In genomic region chr20:266604-267562, GRCh38 we compare ENCODE assay signal across 1 cellular context.
TF ChIP-seq lines count a peak whose summit lies in the region.

No MANE protein-coding gene starts in this region.

TF ChIP-seq in HepG2, 621 proteins besides CTCF, POLR2A, EP300 and RAD21 (continued from another document and continues in another):
- TF ChIP-seq GABPA (IDR thresholded peaks at IDR 0.05; ENCODE audit: low read depth, low read length), result no peak
- no peak for TF ChIP-seq GABPA (CRISPR knock-in tag; IDR thresholded peaks at IDR 0.05; ENCODE audit: low read depth)
- no peak; the same call in none of the 2 replicates for TF ChIP-seq ZNF619 (CRISPR knock-in tag; IDR thresholded peaks at IDR 0.05)
- TF ChIP-seq RNF2 (conservative IDR thresholded peaks at IDR 0.05; ENCODE audit: low read depth), result peak; percentile 98
- TF ChIP-seq KLF6 (CRISPR knock-in tag; IDR thresholded peaks at IDR 0.05), result peak; percentile 64; the same call in 1 of the 2 replicates
- no peak; the same call in 1 of the 2 replicates for TF ChIP-seq ZNF138 (CRISPR knock-in tag; IDR thresholded peaks at IDR 0.05; ENCODE audit: low read depth)
- no peak for TF ChIP-seq ZNF513 (CRISPR knock-in tag; conservative IDR thresholded peaks at IDR 0.05)
- peak; percentile 79; the same call in 1 of the 2 replicates for TF ChIP-seq MAZ (IDR thresholded peaks at IDR 0.05; ENCODE audit: borderline replicate concordance, low read depth, low read length)
- peak; percentile 98 for TF ChIP-seq MAZ (CRISPR knock-in tag; IDR thresholded peaks at IDR 0.05; ENCODE audit: low read depth)
- TF ChIP-seq NONO (IDR thresholded peaks at IDR 0.05), result no peak
- TF ChIP-seq NONO (CRISPR knock-in tag; conservative IDR thresholded peaks at IDR 0.05), result peak; percentile 97
- peak; percentile 96; the same call in 1 of the 2 replicates for TF ChIP-seq RARG (CRISPR knock-in tag; IDR thresholded peaks at IDR 0.05; ENCODE audit: low read depth)
- TF ChIP-seq CBFB (CRISPR knock-in tag; IDR thresholded peaks at IDR 0.05), result peak; percentile 80
- peak; percentile 80; the same call in 1 of the 2 replicates for TF ChIP-seq NKX3-1 (CRISPR knock-in tag; IDR thresholded peaks at IDR 0.05)
- no peak for TF ChIP-seq SRSF4 (IDR thresholded peaks at IDR 0.05; ENCODE audit: low read depth, low read length, poor library complexity, severe bottlenecking)
- peak; percentile 64; the same call in 1 of the 2 replicates for TF ChIP-seq SIN3A (IDR thresholded peaks at IDR 0.05; ENCODE audit: borderline replicate concordance, low read depth, low read length)
- TF ChIP-seq ZSCAN30 (CRISPR knock-in tag; IDR thresholded peaks at IDR 0.05), result no peak
- peak; percentile 89 for TF ChIP-seq BRD4 (CRISPR knock-in tag; IDR thresholded peaks at IDR 0.05)
- TF ChIP-seq ZNF839 (CRISPR knock-in tag; IDR thresholded peaks at IDR 0.05; ENCODE audit: borderline replicate concordance), result peak; percentile 96
- TF ChIP-seq ONECUT2 (CRISPR knock-in tag; IDR thresholded peaks at IDR 0.05), result peak; percentile 78
- peak; percentile 73 for TF ChIP-seq TAF1 (CRISPR knock-in tag; IDR thresholded peaks at IDR 0.05)
- TF ChIP-seq ZFY (CRISPR knock-in tag; IDR thresholded peaks at IDR 0.05), result peak; percentile 89
- TF ChIP-seq ZNF687 (CRISPR knock-in tag; IDR thresholded peaks at IDR 0.05), result peak; percentile 99
- peak; percentile 91 for TF ChIP-seq JUN (CRISPR knock-in tag; IDR thresholded peaks at IDR 0.05)
- peak; percentile 52; the same call in 1 of the 2 replicates for TF ChIP-seq ZNF484 (CRISPR knock-in tag; IDR thresholded peaks at IDR 0.05; ENCODE audit: borderline replicate concordance, low read depth)
- no peak for TF ChIP-seq TFAP4 (IDR thresholded peaks at IDR 0.05; ENCODE audit: borderline replicate concordance, low read depth)
- peak; percentile 95; the same call in 1 of the 2 replicates for TF ChIP-seq ZNF253 (CRISPR knock-in tag; IDR thresholded peaks at IDR 0.05; ENCODE audit: borderline replicate concordance)
- no peak for TF ChIP-seq ZNF75D (CRISPR knock-in tag; IDR thresholded peaks at IDR 0.05; ENCODE audit: borderline replicate concordance)
- peak; percentile 63; the same call in 1 of the 2 replicates for TF ChIP-seq PBX2 (CRISPR knock-in tag; IDR thresholded peaks at IDR 0.05)
- peak; percentile 99 for TF ChIP-seq ZNF441 (CRISPR knock-in tag; IDR thresholded peaks at IDR 0.05; ENCODE audit: borderline replicate concordance)
- TF ChIP-seq MED1 (CRISPR knock-in tag; IDR thresholded peaks at IDR 0.05), result peak; percentile 45
- peak; percentile 81; the same call in 1 of the 2 replicates for TF ChIP-seq ZNF790 (CRISPR knock-in tag; IDR thresholded peaks at IDR 0.05; ENCODE audit: borderline replicate concordance)
- peak; percentile 37; the same call in 1 of the 2 replicates for TF ChIP-seq SP2 (CRISPR knock-in tag; IDR thresholded peaks at IDR 0.05)
- peak; percentile 92; the same call in 1 of the 2 replicates for TF ChIP-seq PREB (CRISPR knock-in tag; IDR thresholded peaks at IDR 0.05)
- TF ChIP-seq SIN3B (IDR thresholded peaks at IDR 0.05; ENCODE audit: low read length), result no peak; the same call in 1 of the 2 replicates
- TF ChIP-seq ZNF232 (CRISPR knock-in tag; IDR thresholded peaks at IDR 0.05; ENCODE audit: borderline replicate concordance), result peak; percentile 95
- TF ChIP-seq ZNF562 (CRISPR knock-in tag; IDR thresholded peaks at IDR 0.05; ENCODE audit: borderline replicate concordance), result no peak; the same call in 1 of the 2 replicates
- TF ChIP-seq MBD4 (IDR thresholded peaks at IDR 0.05; ENCODE audit: borderline replicate concordance, low read length), result no peak
- no peak for TF ChIP-seq MED8 (CRISPR knock-in tag; IDR thresholded peaks at IDR 0.05; ENCODE audit: insufficient replicate concordance)
- peak; percentile 98 to 99 for TF ChIP-seq HMGXB4 (CRISPR knock-in tag; IDR thresholded peaks at IDR 0.05; ENCODE audit: borderline replicate concordance in 1 of 2, low read depth in 1 of 2)
- TF ChIP-seq ZNF605 (CRISPR knock-in tag; IDR thresholded peaks at IDR 0.05), result peak; percentile 95; the same call in 1 of the 2 replicates
- peak; percentile 99 for TF ChIP-seq ZNF354B (CRISPR knock-in tag; IDR thresholded peaks at IDR 0.05)
- peak; percentile 92; the same call in 1 of the 2 replicates for TF ChIP-seq ETS1 (CRISPR knock-in tag; IDR thresholded peaks at IDR 0.05)
- peak; percentile 86; the same call in 1 of the 2 replicates for TF ChIP-seq MTF1 (CRISPR knock-in tag; IDR thresholded peaks at IDR 0.05)
- 0 out of 2 replicates have a peak, but pooled peaks have one; percentile 67 for TF ChIP-seq ZNF549 (CRISPR knock-in tag; IDR thresholded peaks at IDR 0.05)
- peak; percentile 92 for TF ChIP-seq NR0B2 (CRISPR knock-in tag; IDR thresholded peaks at IDR 0.05)
- peak; percentile 15 for TF ChIP-seq TBL1XR1 (IDR thresholded peaks at IDR 0.05; ENCODE audit: borderline replicate concordance, low read length, partially characterized antibody)
- peak; percentile 89; the same call in 1 of the 2 replicates for TF ChIP-seq SNAI1 (CRISPR knock-in tag; IDR thresholded peaks at IDR 0.05; ENCODE audit: borderline replicate concordance)
- TF ChIP-seq HMG20A (CRISPR knock-in tag; IDR thresholded peaks at IDR 0.05; ENCODE audit: borderline replicate concordance), result peak; percentile 43; the same call in 1 of the 2 replicates
- TF ChIP-seq SNRNP70 (IDR thresholded peaks at IDR 0.05; ENCODE audit: low read depth, low read length), result no peak
- TF ChIP-seq ZNF350 (CRISPR knock-in tag; IDR thresholded peaks at IDR 0.05; ENCODE audit: borderline replicate concordance, low read depth), result peak; percentile 93
- peak; percentile 64; the same call in 1 of the 2 replicates for TF ChIP-seq KLF9 (CRISPR knock-in tag; IDR thresholded peaks at IDR 0.05; ENCODE audit: low read depth)
- no peak for TF ChIP-seq ZNF597 (CRISPR knock-in tag; IDR thresholded peaks at IDR 0.05)
- peak; percentile 89 for TF ChIP-seq HIC2 (CRISPR knock-in tag; IDR thresholded peaks at IDR 0.05; ENCODE audit: low read depth)
- TF ChIP-seq PCBP2 (optimal IDR thresholded peaks at IDR 0.05; ENCODE audit: low read depth, low read length, poor library complexity, severe bottlenecking), result peak; percentile 50
